35 cellular contexts compared by ENCODE assay signal in the genomic region with DNA sequence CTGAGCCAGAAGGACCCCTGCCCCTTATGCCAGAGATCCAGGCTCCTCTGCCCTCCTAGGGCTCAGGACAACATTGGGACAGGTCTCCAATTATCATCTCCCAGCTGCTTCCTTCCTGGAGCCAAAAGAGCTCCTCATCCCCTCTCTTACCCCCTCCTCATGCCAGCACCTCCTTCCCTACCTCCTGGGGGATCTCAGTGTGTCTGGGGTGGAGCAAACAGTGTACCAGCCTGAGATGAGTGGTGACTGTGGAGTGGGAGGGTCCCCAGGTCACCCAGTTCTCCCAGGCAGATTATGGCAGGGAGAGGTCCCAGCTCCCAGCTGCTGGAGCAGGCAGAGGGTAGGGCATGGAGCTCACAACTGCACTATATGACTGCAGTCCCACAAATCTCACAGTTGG.
"Had no signal": no experiment of that assay in that cellular context is flagged by ENCODE, and none has a peak within 500 bp of the region (broad histone marks: within the 10 kb centered on the region; RNA-seq: fewer than 3 reads in every experiment).

No MANE protein-coding gene starts in this region.

- H3K9me3 ChIP-seq: esophagus muscularis mucosa, gastrocnemius medialis, heart left ventricle had no signal

- ATAC-seq: activated CD8-positive, alpha-beta T cell treated with anti-CD3 and anti-CD28 coated beads for 36 hours; activated T-cell treated with anti-CD3 and anti-CD28 coated beads, Interleukin-2, amount 50 U/mL, for 4 hours; activated T-helper 17 cell treated with anti-CD3 and anti-CD28 coated beads, Interleukin-2, amount 50 U/mL, for 72 hours; effector memory CD8-positive, alpha-beta T cell; foreskin keratinocyte; gastrocnemius medialis; heart left ventricle; T-helper 17 cell had no signal

- H3K4me3 Mint-ChIP-seq: activated CD8-positive, alpha-beta T cell treated with anti-CD3 and anti-CD28 coated beads for 36 hours; activated naive CD8-positive, alpha-beta T cell; activated T-cell treated with anti-CD3 and anti-CD28 coated beads, Interleukin-2, amount 50 U/mL, for 4 hours; activated T-helper 17 cell treated with anti-CD3 and anti-CD28 coated beads, Interleukin-2, amount 50 U/mL, for 72 hours; central memory CD8-positive, alpha-beta T cell; dendritic cell treated with granulocyte-macrophage colony-stimulating factor and Interleukin-4, amounts not matched to agents 40 ng/mL and 50 ng/mL, for 4 days; effector memory CD8-positive, alpha-beta T cell; T-helper 17 cell; T-helper 2 cell treated with Interferon-gamma antibody and Interleukin-4, amounts not matched to agents 5 μg/mL and 100 μg/mL, for 36 hours had no signal

- H3K36me3 Mint-ChIP-seq: activated naive CD8-positive, alpha-beta T cell had no signal

- H3K4me3 ChIP-seq: coronary artery, esophagus muscularis mucosa, gastrocnemius medialis, heart left ventricle had no signal

- H3K36me3 ChIP-seq: brain microvascular endothelial cell, esophagus muscularis mucosa, gastrocnemius medialis, heart left ventricle, WERI-Rb-1 had no signal

- FAIRE-seq: astrocyte, bronchial epithelial cell had no signal

- H3K9me3 Mint-ChIP-seq: activated CD8-positive, alpha-beta T cell treated with anti-CD3 and anti-CD28 coated beads for 36 hours; activated T-cell treated with anti-CD3 and anti-CD28 coated beads, Interleukin-2, amount 50 U/mL, for 4 hours; activated T-helper 17 cell treated with anti-CD3 and anti-CD28 coated beads, Interleukin-2, amount 50 U/mL, for 72 hours; central memory CD8-positive, alpha-beta T cell; dendritic cell treated with granulocyte-macrophage colony-stimulating factor and Interleukin-4, amounts not matched to agents 40 ng/mL and 50 ng/mL, for 4 days; effector memory CD8-positive, alpha-beta T cell; T-helper 2 cell treated with Interferon-gamma antibody and Interleukin-4, amounts not matched to agents 5 μg/mL and 100 μg/mL, for 36 hours had no signal

- H3K27ac Mint-ChIP-seq: activated CD8-positive, alpha-beta T cell treated with anti-CD3 and anti-CD28 coated beads for 36 hours; activated naive CD8-positive, alpha-beta T cell; activated T-helper 17 cell treated with anti-CD3 and anti-CD28 coated beads, Interleukin-2, amount 50 U/mL, for 72 hours; dendritic cell treated with granulocyte-macrophage colony-stimulating factor and Interleukin-4, amounts not matched to agents 40 ng/mL and 50 ng/mL, for 4 days; effector memory CD8-positive, alpha-beta T cell; T-helper 17 cell; T-helper 2 cell treated with Interferon-gamma antibody and Interleukin-4, amounts not matched to agents 5 μg/mL and 100 μg/mL, for 36 hours had no signal

- H3K4me1 Mint-ChIP-seq: activated T-helper 17 cell treated with anti-CD3 and anti-CD28 coated beads, Interleukin-2, amount 50 U/mL, for 72 hours had no signal

- H3K27ac ChIP-seq: brain microvascular endothelial cell, coronary artery, esophagus muscularis mucosa, foreskin keratinocyte, gastrocnemius medialis, heart left ventricle, WERI-Rb-1 had no signal

- DNase-seq: activated CD4-positive, alpha-beta T cell treated with anti-CD3 and anti-CD28 coated beads for 4 hours; activated CD4-positive, alpha-beta T cell treated with anti-CD3 and anti-CD28 coated beads, Interleukin-2, amount 50 U/mL, for 1 hour; activated CD4-positive, alpha-beta T cell treated with anti-CD3 and anti-CD28 coated beads, Interleukin-2, amount 50 U/mL, for 48 hours; activated CD4-positive, CD25-positive, alpha-beta regulatory T cell; activated CD4-positive, CD25-positive, alpha-beta regulatory T cell treated with anti-CD3 and anti-CD28 coated beads, Interleukin-2, amount 50 U/mL, for 72 hours; activated CD8-positive, alpha-beta memory T cell treated with anti-CD3 and anti-CD28 coated beads for 24 hours; activated CD8-positive, alpha-beta T cell treated with anti-CD3 and anti-CD28 coated beads for 36 hours; activated effector memory CD4-positive, alpha-beta T cell treated with Interleukin-2 at 50 U/mL for 16 hours; activated gamma-delta T cell treated with Interleukin-2 at 50 U/mL for 16 hours; activated naive CD4-positive, alpha-beta T cell treated with anti-CD3 and anti-CD28 coated beads, Interleukin-2, amount 50 U/mL, for 16 hours; activated naive CD4-positive, alpha-beta T cell treated with Interleukin-2 at 50 U/mL for 16 hours; activated T-cell treated with anti-CD3 and anti-CD28 coated beads, Interleukin-2, amount 50 U/mL, for 4 hours; amniotic stem cell; anterior cingulate cortex; brain microvascular endothelial cell; effector CD4-positive, alpha-beta T cell; effector memory CD8-positive, alpha-beta T cell; erythroblast; foreskin keratinocyte; gastrocnemius medialis; glutamatergic neuron; heart left ventricle; T-helper 1 cell; T-helper 17 cell; T1000; WERI-Rb-1 had no signal
